Comparison of ENCODE assay signal across 32 cellular contexts in the genomic region with DNA sequence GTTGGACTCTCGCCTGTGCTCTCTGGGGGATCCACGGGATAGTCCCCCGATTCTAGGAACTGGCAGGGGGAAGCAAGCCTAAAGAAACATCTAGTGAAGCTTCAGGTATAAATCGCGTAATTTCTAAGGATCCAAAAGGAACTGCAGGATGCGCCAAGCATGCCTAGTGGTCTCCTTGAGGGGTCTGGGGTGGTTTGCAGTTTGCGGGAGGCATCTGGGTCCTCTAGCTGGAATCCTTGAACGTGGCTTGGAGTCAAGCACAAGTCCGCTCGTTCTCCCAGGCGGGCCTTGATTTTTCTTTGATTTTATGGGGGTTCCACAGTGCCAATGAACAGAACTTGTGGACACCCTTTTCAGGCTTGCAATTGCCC.
DNase-seq lines count a peak whose midpoint lies in the region; ATAC-seq and TF ChIP-seq lines count a peak whose summit lies in the region.
"Had no signal": no experiment of that assay in that cellular context is flagged by ENCODE, and none has a peak within 500 bp of the region (broad histone marks: within the 10 kb centered on the region; RNA-seq: fewer than 3 reads in every experiment).

No MANE protein-coding gene starts in this region.

- no peak for TF ChIP-seq EP300 in SK-N-SH (IDR thresholded peaks at IDR 0.05; ENCODE audit: borderline replicate concordance in 1 of 2, low read depth in 1 of 2, low read length in 1 of 2)
- no peak for TF ChIP-seq EP300 in esophagus muscularis mucosa (IDR thresholded peaks at IDR 0.05)

- no peak for ATAC-seq in SK-N-SH treated with all-trans-retinoic acid at 6 μM for 48 hours
- no peak for ATAC-seq in activated naive CD8-positive, alpha-beta T cell treated with anti-CD3 and anti-CD28 coated beads, Interleukin-2, amount 50 U/mL, for 24 hours
- ATAC-seq: A549; CD8-positive, alpha-beta T cell had no signal

- no peak for DNase-seq in SK-N-SH
- peak; percentile 47 for DNase-seq in esophagus muscularis mucosa (ENCODE audit: extremely low spot score)
- peak; percentile 78 for DNase-seq in osteocyte (ENCODE audit: extremely low spot score, unreplicated experiment)
- no peak for DNase-seq in activated naive CD8-positive, alpha-beta T cell treated with anti-CD3 and anti-CD28 coated beads, Interleukin-2, amount 50 U/mL, for 24 hours
- no peak for DNase-seq in NCI-H2029 (lab: John Stamatoyannopoulos, UW)
- DNase-seq: 8988T; ACHN; AML-193; BE2C; C1 segment of cervical spinal cord; Caco-2; Calu3; CD4-positive, alpha-beta memory T cell; CD4-positive, alpha-beta T cell; CD4-positive, CD25-positive, alpha-beta regulatory T cell; CD8-positive, alpha-beta memory T cell; COR-L47; DMS 273 treated with DMSO at 0.1 percent for 48 hours; DMS153; DMS79; DMS79 treated with DMSO at 0.1 percent for 48 hours; DND-41; EL had no signal

- CTCF ChIA-PET in SK-N-SH (lab: Yijun Ruan, JAX), result interaction anchor here (1.0 to 2.8 kb wide), 4 partner anchors 8 to 29 kb away, joined by 3 to 25 read pairs (median 14); no protein-coding TSS in a partner anchor

- no peaks in the 10 kb centered on the region for H4K20me1 ChIP-seq in SK-N-SH (ENCODE audit: insufficient read depth)
- H4K20me1 ChIP-seq: BLaER1; BLaER1 treated with 17β-estradiol and CSF1 and Interleukin-3, amounts not matched to agents 10 nM and 100 nM had no signal

- H3K79me2 ChIP-seq in SK-N-SH (ENCODE audit: insufficient read depth), result no peaks in the 10 kb centered on the region

- no peaks in the 10 kb centered on the region for H3K9me2 ChIP-seq in SK-N-SH

- H3K4me3 Mint-ChIP-seq in osteocyte (ENCODE audit: unreplicated experiment), result no peak overlapping the region
- no peak overlapping the region for H3K4me3 Mint-ChIP-seq in activated naive CD8-positive, alpha-beta T cell treated with anti-CD3 and anti-CD28 coated beads, Interleukin-2, amount 50 U/mL, for 24 hours
- H3K4me3 Mint-ChIP-seq: B cell; CD14-positive monocyte; CD4-positive, alpha-beta memory T cell; CD4-positive, alpha-beta T cell; CD4-positive, CD25-positive, alpha-beta regulatory T cell; CD8-positive, alpha-beta memory T cell; CD8-positive, alpha-beta T cell had no signal

- H3K36me3 ChIP-seq in SK-N-SH (replicated peaks in 1 of 2; ENCODE audit: control insufficient read depth in 1 of 2, insufficient read depth in 2 of 2, low read length in 1 of 2), result no peaks in the 10 kb centered on the region
- H3K36me3 ChIP-seq in esophagus muscularis mucosa, result no peaks in the 10 kb centered on the region
- H3K36me3 ChIP-seq: BE2C; BLaER1; BLaER1 treated with 17β-estradiol and CSF1 and Interleukin-3, amounts not matched to agents 10 nM and 100 nM had no signal

- H3K9me3 ChIP-seq in SK-N-SH (no peaks in the 10 kb centered on the region), esophagus muscularis mucosa (peaks cover 0 to 14% (median 0%) of the 10 kb centered on the region in 4 donors)
- H3K9me3 ChIP-seq: BE2C had no signal

- TF ChIP-seq RAD21 in SK-N-SH (IDR thresholded peaks at IDR 0.05; ENCODE audit: low read length), result no peak

- peaks cover 36% of the 10 kb centered on the region for H3K9me3 Mint-ChIP-seq in osteocyte (ENCODE audit: unreplicated experiment)
- H3K9me3 Mint-ChIP-seq in activated naive CD8-positive, alpha-beta T cell treated with anti-CD3 and anti-CD28 coated beads, Interleukin-2, amount 50 U/mL, for 24 hours, result peaks cover 9% of the 10 kb centered on the region

- WGBS in SK-N-SH (ENCODE audit: low lambda C conversion rate), result 8% methylated on average over 11 of the region's 11 CpGs
- 75% methylated on average over 11 of the region's 11 CpGs for WGBS in esophagus muscularis mucosa

- H3K4me2 ChIP-seq in SK-N-SH, result peak overlapping the region; percentile 68
- H3K4me2 ChIP-seq: A549; BLaER1; BLaER1 treated with 17β-estradiol and CSF1 and Interleukin-3, amounts not matched to agents 10 nM and 100 nM had no signal

- TF ChIP-seq POLR2A in esophagus muscularis mucosa (IDR thresholded peaks at IDR 0.05; ENCODE audit: low read depth), result no peak

- H3K4me3 ChIP-seq in SK-N-SH (ENCODE audit: low read depth in 2 of 2, low read length in 1 of 2) (peak overlapping the region; percentile 28 to 47; a peak in 2 of 4 replicates), esophagus muscularis mucosa (no peak overlapping the region)
- H3K4me3 ChIP-seq: A549; BLaER1; BLaER1 treated with 17β-estradiol and CSF1 and Interleukin-3, amounts not matched to agents 10 nM and 100 nM had no signal

- no peak overlapping the region for H3K27ac ChIP-seq in SK-N-SH (ENCODE audit: low read depth in 2 of 2, low read length in 1 of 2)
- H3K27ac ChIP-seq in esophagus muscularis mucosa (replicated peaks in 1 of 4), result no peak overlapping the region
- H3K27ac ChIP-seq: 22Rv1; A549; BLaER1; BLaER1 treated with 17β-estradiol and CSF1 and Interleukin-3, amounts not matched to agents 10 nM and 100 nM; C4-2B had no signal

- H3K27me3 ChIP-seq in SK-N-SH (ENCODE audit: insufficient read depth), result no peaks in the 10 kb centered on the region
- H3K27me3 ChIP-seq in esophagus muscularis mucosa, result no peaks in the 10 kb centered on the region
- H3K27me3 ChIP-seq: BE2C; BLaER1; BLaER1 treated with 17β-estradiol and CSF1 and Interleukin-3, amounts not matched to agents 10 nM and 100 nM had no signal

- no peaks in the 10 kb centered on the region for H3F3A ChIP-seq in SK-N-SH (replicated peaks; ENCODE audit: insufficient read depth)

- H3K36me3 Mint-ChIP-seq in osteocyte (ENCODE audit: unreplicated experiment), result no peaks in the 10 kb centered on the region
- no peaks in the 10 kb centered on the region for H3K36me3 Mint-ChIP-seq in activated naive CD8-positive, alpha-beta T cell treated with anti-CD3 and anti-CD28 coated beads, Interleukin-2, amount 50 U/mL, for 24 hours (ENCODE audit: low read depth)
- H3K36me3 Mint-ChIP-seq: CD14-positive monocyte; CD4-positive, alpha-beta memory T cell; CD4-positive, CD25-positive, alpha-beta regulatory T cell; CD8-positive, alpha-beta T cell had no signal

- POLR2A ChIA-PET in SK-N-SH (lab: Yijun Ruan, JAX), result no interaction called here

- peaks cover 0 to 3% of the 10 kb centered on the region in 2 experiments; a peak in 1 of 4 replicates for H3K4me1 ChIP-seq in SK-N-SH (ENCODE audit: control insufficient read depth in 1 of 2, insufficient read depth in 2 of 2, low read depth in 1 of 2, low read length in 1 of 2)
- H3K4me1 ChIP-seq in esophagus muscularis mucosa, result no peaks in the 10 kb centered on the region
- H3K4me1 ChIP-seq: A549; BE2C; BLaER1; BLaER1 treated with 17β-estradiol and CSF1 and Interleukin-3, amounts not matched to agents 10 nM and 100 nM; Caco-2 had no signal

- no peaks in the 10 kb centered on the region for H3K4me1 Mint-ChIP-seq in osteocyte (ENCODE audit: unreplicated experiment)
- H3K4me1 Mint-ChIP-seq in activated naive CD8-positive, alpha-beta T cell treated with anti-CD3 and anti-CD28 coated beads, Interleukin-2, amount 50 U/mL, for 24 hours, result no peaks in the 10 kb centered on the region
- H3K4me1 Mint-ChIP-seq: B cell; CD14-positive monocyte; CD4-positive, alpha-beta memory T cell; CD4-positive, CD25-positive, alpha-beta regulatory T cell; CD8-positive, alpha-beta memory T cell had no signal

- no peak overlapping the region for H3K9ac ChIP-seq in SK-N-SH
- H3K9ac ChIP-seq: BLaER1; BLaER1 treated with 17β-estradiol and CSF1 and Interleukin-3, amounts not matched to agents 10 nM and 100 nM had no signal

- H3K27ac Mint-ChIP-seq in osteocyte (ENCODE audit: unreplicated experiment), result no peak overlapping the region
- H3K27ac Mint-ChIP-seq in activated naive CD8-positive, alpha-beta T cell treated with anti-CD3 and anti-CD28 coated beads, Interleukin-2, amount 50 U/mL, for 24 hours, result no peak overlapping the region
- H3K27ac Mint-ChIP-seq: B cell; CD14-positive monocyte; CD4-positive, alpha-beta memory T cell; CD4-positive, alpha-beta T cell; CD4-positive, CD25-positive, alpha-beta regulatory T cell; CD8-positive, alpha-beta memory T cell; CD8-positive, alpha-beta T cell had no signal

- H3K27me3 Mint-ChIP-seq in osteocyte (ENCODE audit: unreplicated experiment), result no peaks in the 10 kb centered on the region
- no peaks in the 10 kb centered on the region for H3K27me3 Mint-ChIP-seq in activated naive CD8-positive, alpha-beta T cell treated with anti-CD3 and anti-CD28 coated beads, Interleukin-2, amount 50 U/mL, for 24 hours
- H3K27me3 Mint-ChIP-seq: B cell; CD4-positive, alpha-beta memory T cell; CD4-positive, alpha-beta T cell; CD4-positive, CD25-positive, alpha-beta regulatory T cell; CD8-positive, alpha-beta memory T cell had no signal

- intact Hi-C loops in esophagus muscularis mucosa (cut with DNase I), result no loop called here

- TF ChIP-seq CTCF in SK-N-SH (IDR thresholded peaks at IDR 0.05) (no peak), esophagus muscularis mucosa (IDR thresholded peaks at IDR 0.05) (no peak), osteocyte (IDR thresholded peaks at IDR 0.05) (no peak)

- peak overlapping the region; percentile 59; the same call in 1 of the 2 replicates for H2AFZ ChIP-seq in SK-N-SH (ENCODE audit: low read depth)

TF ChIP-seq in SK-N-SH, 30 proteins besides CTCF, POLR2A, EP300 and RAD21 (continues in another document):
- TF ChIP-seq TAF1 (IDR thresholded peaks at IDR 0.05; ENCODE audit: borderline replicate concordance, low read depth, low read length) (no peak), JUND (IDR thresholded peaks at IDR 0.05) (no peak), MAX (IDR thresholded peaks at IDR 0.05; ENCODE audit: low read depth) (no peak)

TF ChIP-seq in SK-N-SH treated with all-trans-retinoic acid at 6 μM for 48 hours, 23 proteins besides CTCF, POLR2A, EP300 and RAD21 (continues in another document):
- TF ChIP-seq ZC3H10 (CRISPR knock-in tag; IDR thresholded peaks at IDR 0.05) (no peak), PPARA (CRISPR knock-in tag; IDR thresholded peaks at IDR 0.05; ENCODE audit: borderline replicate concordance) (no peak), ESRRG (CRISPR knock-in tag; IDR thresholded peaks at IDR 0.05) (no peak), TCF4 (CRISPR knock-in tag; IDR thresholded peaks at IDR 0.05; ENCODE audit: borderline replicate concordance) (no peak), ZNF70 (CRISPR knock-in tag; IDR thresholded peaks at IDR 0.05) (no peak), CSDC2 (CRISPR knock-in tag; IDR thresholded peaks at IDR 0.05) (no peak), OSR1 (CRISPR knock-in tag; IDR thresholded peaks at IDR 0.05) (no peak), SNAI2 (CRISPR knock-in tag; IDR thresholded peaks at IDR 0.05) (no peak), ZNF565 (CRISPR knock-in tag; conservative IDR thresholded peaks at IDR 0.05; ENCODE audit: low read depth) (no peak)
- TF ChIP-seq, protein P1, sequence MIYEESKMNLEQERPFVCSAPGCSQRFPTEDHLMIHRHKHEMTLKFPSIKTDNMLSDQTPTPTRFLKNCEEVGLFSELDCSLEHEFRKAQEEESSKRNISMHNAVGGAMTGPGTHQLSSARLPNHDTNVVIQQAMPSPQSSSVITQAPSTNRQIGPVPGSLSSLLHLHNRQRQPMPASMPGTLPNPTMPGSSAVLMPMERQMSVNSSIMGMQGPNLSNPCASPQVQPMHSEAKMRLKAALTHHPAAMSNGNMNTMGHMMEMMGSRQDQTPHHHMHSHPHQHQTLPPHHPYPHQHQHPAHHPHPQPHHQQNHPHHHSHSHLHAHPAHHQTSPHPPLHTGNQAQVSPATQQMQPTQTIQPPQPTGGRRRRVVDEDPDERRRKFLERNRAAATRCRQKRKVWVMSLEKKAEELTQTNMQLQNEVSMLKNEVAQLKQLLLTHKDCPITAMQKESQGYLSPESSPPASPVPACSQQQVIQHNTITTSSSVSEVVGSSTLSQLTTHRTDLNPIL (CRISPR knock-in tag; IDR thresholded peaks at IDR 0.05; ENCODE audit: low read depth), result no peak

Comparison
In these comparisons a context has a peak if more than half of its experiments do, and no peak if none do; other contexts are left out.
1. DNase-seq: peak in esophagus muscularis mucosa (single experiment) and osteocyte (single experiment); none in SK-N-SH (single experiment), activated naive CD8-positive, alpha-beta T cell treated with anti-CD3 and anti-CD28 coated beads, Interleukin-2, amount 50 U/mL, for 24 hours (single experiment) and NCI-H2029 (single experiment).
2. H3K4me3 ChIP-seq: peak in SK-N-SH (2 of 2); none in esophagus muscularis mucosa (0 of 4).